Comparison of ENCODE assay signal across 14 cellular contexts in the genomic region with DNA sequence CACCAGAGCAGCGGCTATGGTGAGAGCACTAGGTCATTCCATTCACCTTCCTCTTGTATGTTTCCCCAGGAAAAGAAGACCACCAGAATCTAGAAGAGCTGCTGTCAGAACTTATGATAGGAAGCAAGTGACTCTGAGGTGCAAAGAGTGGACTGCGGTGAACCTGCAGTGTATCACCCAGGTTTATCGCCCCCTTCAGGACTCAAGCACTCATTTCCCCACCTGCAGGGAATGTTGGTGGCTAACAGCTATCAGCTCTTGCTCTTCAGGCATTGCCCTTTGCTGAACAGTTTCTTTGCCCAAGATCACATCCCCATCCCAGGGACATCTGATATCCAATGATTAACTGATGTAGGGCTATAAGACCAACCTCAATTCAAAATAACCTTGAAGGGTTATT.
DNase-seq lines count a peak whose midpoint lies in the region; ATAC-seq, FAIRE-seq and TF ChIP-seq lines count a peak whose summit lies in the region.
"Had no signal": no experiment of that assay in that cellular context is flagged by ENCODE, and none has a peak within 500 bp of the region (broad histone marks: within the 10 kb centered on the region; RNA-seq: fewer than 3 reads in every experiment).

No MANE protein-coding gene starts in this region.

- no peak overlapping the region; the same call in 2 of the 3 replicates for H2BK15ac ChIP-seq in IMR-90 (ENCODE audit: low read depth, low read length)

- peak overlapping the region; percentile 35; the same call in 1 of the 2 replicates for H2AK5ac ChIP-seq in IMR-90 (ENCODE audit: low read depth, low read length)

- H2AK9ac ChIP-seq in IMR-90 (replicated peaks; ENCODE audit: low read depth, low read length, poor library complexity): no peak overlapping the region

- DNase-seq in NCI-H1092 treated with DMSO at 0.1 percent for 48 hours (lab: John Stamatoyannopoulos, UW) (peak; percentile 7), NCI-H1092 (lab: John Stamatoyannopoulos, UW) (no peak), IMR-90 (no peak), GM12878 (ENCODE audit: low read depth, low spot score) (no peak), naive B cell (peak; percentile 18), ecto neural progenitor cell (ENCODE audit: low spot score) (no peak), lower leg skin (ENCODE audit: low spot score in 2 of 2) (no peak), vagina (ENCODE audit: extremely low spot score in 2 of 2) (no peak)
- DNase-seq: activated CD4-positive, CD25-positive, alpha-beta regulatory T cell; activated gamma-delta T cell treated with Interleukin-2 at 50 U/mL for 16 hours; effector memory CD4-positive, alpha-beta T cell; KG1; stimulated activated CD4-positive, alpha-beta T cell treated with anti-CD3 and anti-CD28 coated beads, Interleukin-4, amount 100 ng/mL, for 24 hours had no signal

- H3K79me1 ChIP-seq in IMR-90 (ENCODE audit: low read depth in 1 of 2, low read length in 2 of 2): 0 out of 4 replicates have a peak, but pooled peaks cover 0 to 3% of the 10 kb centered on the region in 2 experiments

- intact Hi-C loops in IMR-90 (cut with micrococcal nuclease): loop anchor here (5.0 kb wide), 2 partner anchors 78 to 98 kb away; no protein-coding TSS in a partner anchor
- intact Hi-C loops in GM12878 (cut with micrococcal nuclease; ENCODE audit: unreplicated experiment): loop anchor here (5.0 kb wide), 1 partner anchor 98 kb away; no protein-coding TSS in a partner anchor
- intact Hi-C loops in lower leg skin (cut with DNase I; ENCODE audit: low total_unique reads): no loop called here
- intact Hi-C loops in vagina (cut with DNase I): no loop called here

- H3K4me1 ChIP-seq in IMR-90 (ENCODE audit: control insufficient read depth, insufficient read depth, low read length): peaks cover 12% of the 10 kb centered on the region
- H3K4me1 ChIP-seq in GM12878 (ENCODE audit: control insufficient read depth, insufficient read depth, low read length): peaks cover 4% of the 10 kb centered on the region; the same call in 1 of the 2 replicates
- no peaks in the 10 kb centered on the region for H3K4me1 ChIP-seq in vagina

- TF ChIP-seq RAD21 in IMR-90 (IDR thresholded peaks at IDR 0.05; ENCODE audit: low read length): no peak
- TF ChIP-seq RAD21 in GM12878 (IDR thresholded peaks at IDR 0.05; ENCODE audit: insufficient read depth, low read depth, low read length): peak; percentile 44

- H3K27me3 Mint-ChIP-seq in naive B cell: no peaks in the 10 kb centered on the region

- no peak overlapping the region for H3K23ac ChIP-seq in IMR-90 (ENCODE audit: low read depth, low read length)

- ATAC-seq in IMR-90 (ENCODE audit: low read depth): no peak
- ATAC-seq in GM12878: peak; percentile 55; the same call in 2 of the 3 replicates
- ATAC-seq in naive B cell (ENCODE audit: low read depth in 2 of 2): no peak

- peaks cover 0 to 6% of the 10 kb centered on the region in 2 donors for H3K36me3 Mint-ChIP-seq in naive B cell

- H4K8ac ChIP-seq in IMR-90 (ENCODE audit: low read depth in 2 of 2, low read length in 2 of 2): no peak overlapping the region

- H4K20me1 ChIP-seq in IMR-90 (ENCODE audit: insufficient read depth, low read length): no peaks in the 10 kb centered on the region
- H4K20me1 ChIP-seq in GM12878 (ENCODE audit: control insufficient read depth, insufficient read depth): no peaks in the 10 kb centered on the region

- H2BK5ac ChIP-seq in IMR-90 (ENCODE audit: low read depth, low read length, poor library complexity, severe bottlenecking): no peak overlapping the region

- no peak for TF ChIP-seq EP300 in GM12878 (IDR thresholded peaks at IDR 0.05; ENCODE audit: borderline replicate concordance in 1 of 2, control insufficient read depth in 1 of 2, low read depth in 2 of 2, low read length in 2 of 2)

- H3K9me3 ChIP-seq in IMR-90 (ENCODE audit: control insufficient read depth, insufficient read depth, low read length) (no peaks in the 10 kb centered on the region), GM12878 (replicated peaks; ENCODE audit: control insufficient read depth, insufficient read depth, low read length) (no peaks in the 10 kb centered on the region), vagina (no peaks in the 10 kb centered on the region)
- H3K9me3 ChIP-seq: neutrophil had no signal

- H3K14ac ChIP-seq in IMR-90 (replicated peaks; ENCODE audit: low read depth, low read length): no peak overlapping the region

- no peak overlapping the region for H3K4ac ChIP-seq in IMR-90 (ENCODE audit: low read depth, low read length)

- no peaks in the 10 kb centered on the region for H3K9me3 Mint-ChIP-seq in naive B cell

- H3K4me1 Mint-ChIP-seq in naive B cell: peaks cover 69 to 90% (median 73%) of the 10 kb centered on the region in 3 donors

- H3K9me1 ChIP-seq in IMR-90 (ENCODE audit: insufficient read depth, low read length): peaks cover 8% of the 10 kb centered on the region

- peak overlapping the region; percentile 13; the same call in 1 of the 2 replicates for H2BK20ac ChIP-seq in IMR-90 (ENCODE audit: low read depth, low read length)

- dilution Hi-C loops in IMR-90 (cut with HindIII; ENCODE audit: low sequenced_read_pairs, unreplicated experiment): no loop called here

- H3K18ac ChIP-seq in IMR-90 (ENCODE audit: low read depth, low read length): no peak overlapping the region

- H3K27me3 ChIP-seq in IMR-90 (ENCODE audit: control insufficient read depth, insufficient read depth, low read length) (no peaks in the 10 kb centered on the region), GM12878 (replicated peaks in 1 of 2; ENCODE audit: control insufficient read depth in 2 of 2, insufficient read depth in 2 of 2, low read length in 1 of 2) (no peaks in the 10 kb centered on the region), vagina (no peaks in the 10 kb centered on the region)

- in situ Hi-C loops in IMR-90 (cut with MboI; ENCODE audit: low sequenced_read_pairs): no loop called here
- in situ Hi-C loops in GM12878 (cut with MboI): no loop called here

- no peaks in the 10 kb centered on the region for H3K79me2 ChIP-seq in GM12878 (ENCODE audit: control insufficient read depth, insufficient read depth, low read length)

- H3K27ac ChIP-seq in IMR-90 (ENCODE audit: insufficient read depth, low read length): no peak overlapping the region
- no peak overlapping the region for H3K27ac ChIP-seq in GM12878 (ENCODE audit: control insufficient read depth, insufficient read depth)
- H3K27ac ChIP-seq in vagina: no peak overlapping the region
- H3K27ac ChIP-seq: neutrophil had no signal

- H3K4me3 Mint-ChIP-seq in naive B cell: peak overlapping the region; percentile 64 to 85 (median 79)

- H2AFZ ChIP-seq in IMR-90 (replicated peaks; ENCODE audit: low read length, poor library complexity) (no peak overlapping the region), GM12878 (ENCODE audit: control insufficient read depth, low read depth, low read length) (no peak overlapping the region)

- TF ChIP-seq POLR2A in IMR-90 (IDR thresholded peaks at IDR 0.05; ENCODE audit: low read depth, low read length) (no peak), GM12878 (IDR thresholded peaks at IDR 0.05; ENCODE audit: low read depth, low read length) (no peak), lower leg skin (IDR thresholded peaks at IDR 0.05) (no peak), vagina (IDR thresholded peaks at IDR 0.05) (no peak)

- H3K27ac Mint-ChIP-seq in naive B cell: peak overlapping the region; percentile 97 to 100 (median 98)

- H3K4me2 ChIP-seq in IMR-90 (ENCODE audit: low read depth, low read length) (no peak overlapping the region), GM12878 (ENCODE audit: control insufficient read depth, insufficient read depth) (no peak overlapping the region)

- H3K36me3 ChIP-seq in IMR-90 (ENCODE audit: control insufficient read depth, insufficient read depth, low read length): no peaks in the 10 kb centered on the region
- no peaks in the 10 kb centered on the region for H3K36me3 ChIP-seq in GM12878 (ENCODE audit: control insufficient read depth in 2 of 2, insufficient read depth in 2 of 2, low read length in 1 of 2)
- H3K36me3 ChIP-seq in vagina: no peaks in the 10 kb centered on the region
- H3K36me3 ChIP-seq: neutrophil had no signal

- CTCF ChIA-PET in IMR-90 (lab: Yijun Ruan, JAX) (no interaction called here), GM12878 (lab: Yijun Ruan, JAX) (interaction anchor here (0.6 to 1.1 kb wide), 3 partner anchors 9 to 1709 kb away, joined by 3 to 4 read pairs (median 3); no protein-coding TSS in a partner anchor)

- 20% methylated on average over 1 of the region's 3 CpGs; no CpG with 5 or more reads in 1 of the 2 experiments for WGBS in IMR-90 (ENCODE audit: extremely low coverage in 2 of 2, insufficient read length in 1 of 2), 2 experiments
- 0% methylated on average over 3 of the region's 3 CpGs for WGBS in GM12878 (ENCODE audit: insufficient coverage, insufficient replicate concordance, low lambda C conversion rate, missing lambda C conversion rate)
- WGBS in lower leg skin, 2 donors: 77 to 79% methylated on average over 3 of the region's 3 CpGs

- BruUV-seq in IMR-90 (replicated peaks; lab: Mats Ljungman, UMichigan) (no TSS peak), GM12878 (replicated peaks; lab: Mats Ljungman, UMichigan) (no TSS peak)

- H3K4me3 ChIP-seq in IMR-90 (ENCODE audit: insufficient read depth, low read depth, low read length) (no peak overlapping the region), GM12878 (no peak overlapping the region), lower leg skin (ENCODE audit: low read depth, poor library complexity, severe bottlenecking) (no peak overlapping the region), vagina (no peak overlapping the region)

- H3K56ac ChIP-seq in IMR-90 (ENCODE audit: extremely low read depth, insufficient read depth, low read length): no peak overlapping the region

- H4K5ac ChIP-seq in IMR-90 (ENCODE audit: low read depth, low read length): no peak overlapping the region

- H4K91ac ChIP-seq in IMR-90 (ENCODE audit: insufficient read depth, low read depth, low read length): peak overlapping the region; percentile 7; the same call in 1 of the 2 replicates

- 0 out of 2 replicates have a peak overlapping the region, but pooled peaks have one; percentile 25 for H2BK120ac ChIP-seq in IMR-90 (ENCODE audit: low read depth, low read length)

- no peak for TF ChIP-seq CTCF in IMR-90 (conservative IDR thresholded peaks at IDR 0.05; ENCODE audit: low read depth, low read length)
- peak; percentile 22 to 56 (median 37); a peak in 5 of 6 replicates for TF ChIP-seq CTCF in GM12878 (IDR thresholded peaks at IDR 0.05 in 2 of 3, conservative IDR thresholded peaks at IDR 0.05 in 1 of 3; ENCODE audit: control insufficient read depth in 2 of 3, extremely low read depth in 1 of 3, insufficient read depth in 1 of 3, low read depth in 3 of 3, low read length in 3 of 3)
- no peak for TF ChIP-seq CTCF in lower leg skin (IDR thresholded peaks at IDR 0.05)
- TF ChIP-seq CTCF in vagina (IDR thresholded peaks at IDR 0.05): no peak

- RAD21 ChIA-PET in GM12878 (lab: Charles Lee; ENCODE audit: unreplicated experiment): interaction anchor here (0.9 kb wide), 1 partner anchor 99 kb away, joined by 6 read pairs; no protein-coding TSS in a partner anchor

- no peak for FAIRE-seq in GM12878 (lab: Jason Lieb, UNC)

- H3K9ac ChIP-seq in IMR-90 (ENCODE audit: low read depth, low read length) (no peak overlapping the region), GM12878 (ENCODE audit: control insufficient read depth, insufficient read depth, low read length) (no peak overlapping the region)

- SMC1A ChIA-PET in GM12878 (lab: Charles Lee; ENCODE audit: uncharacterized antibody, unreplicated experiment): no interaction called here

- POLR2A ChIA-PET in IMR-90 (lab: Charles Lee; ENCODE audit: unreplicated experiment) (no interaction called here), GM12878 (lab: Charles Lee) (no interaction called here)

Comparison
In these comparisons a context has a peak if more than half of its experiments do, and no peak if none do; other contexts are left out.
1. DNase-seq: peak in NCI-H1092 treated with DMSO at 0.1 percent for 48 hours (single experiment) and naive B cell (single experiment); none in NCI-H1092 (single experiment), IMR-90 (single experiment), GM12878 (single experiment), ecto neural progenitor cell (single experiment), lower leg skin (0 of 2) and vagina (0 of 2).
2. CTCF ChIP-seq: peak in GM12878 (3 of 3); none in IMR-90 (single experiment), lower leg skin (0 of 3) and vagina (0 of 3).
3. intact Hi-C loops: an anchor here in IMR-90 (5.0 kb wide) and GM12878 (5.0 kb wide); none called in lower leg skin and vagina.